ENCODE assay signal across 8 cellular contexts in the genomic region with DNA sequence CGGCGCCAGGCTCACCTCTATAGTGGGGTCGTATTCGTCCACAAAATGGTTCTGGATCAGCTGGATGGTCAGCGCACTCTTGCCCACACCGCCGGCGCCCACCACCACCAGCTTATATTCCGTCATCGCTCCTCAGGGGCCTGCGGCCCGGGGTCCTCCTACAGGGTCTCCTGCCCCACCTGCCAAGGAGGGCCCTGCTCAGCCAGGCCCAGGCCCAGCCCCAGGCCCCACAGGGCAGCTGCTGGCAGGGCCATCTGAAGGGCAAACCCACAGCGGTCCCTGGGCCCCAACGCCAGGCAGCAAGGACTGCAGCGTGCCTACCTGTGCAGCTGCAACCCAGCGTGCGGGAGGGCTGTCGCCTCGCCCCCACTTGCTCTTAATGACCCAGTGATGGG. TPM values are rescaled to one million over a fixed set of nuclear protein-coding genes. Genes with fewer than 3 reads are reported as not detected.
DNase-seq lines count a peak whose midpoint lies in the region; ATAC-seq and TF ChIP-seq lines count a peak whose summit lies in the region.

No MANE protein-coding gene starts in this region.

- no peak for DNase-seq in foreskin fibroblast
- DNase-seq in mucosa of gallbladder (ENCODE audit: low spot score): no peak
- no peak for DNase-seq in cerebellar cortex (ENCODE audit: low spot score)
- DNase-seq in NCI-H82 treated with DMSO at 0.1 percent for 48 hours (lab: John Stamatoyannopoulos, UW; ENCODE audit: unreplicated experiment): no peak

- no peaks in the 10 kb centered on the region for H3K9me3 ChIP-seq in ES-I3 (ENCODE audit: control insufficient read depth, insufficient read depth, low read length)

- peaks cover 3% of the 10 kb centered on the region; the same call in 1 of the 2 replicates for H3K36me3 ChIP-seq in ES-I3 (ENCODE audit: insufficient read depth, low read length)
- H3K36me3 ChIP-seq in rectal smooth muscle tissue (ENCODE audit: control insufficient read depth, insufficient read depth, low read length): peaks cover 12% of the 10 kb centered on the region

- no peaks in the 10 kb centered on the region for H3K4me1 ChIP-seq in ES-I3 (ENCODE audit: insufficient read depth, low read length)
- peaks cover 7% of the 10 kb centered on the region for H3K4me1 ChIP-seq in rectal smooth muscle tissue (ENCODE audit: control insufficient read depth, insufficient read depth, low read length)

- H3K27ac ChIP-seq in VCaP: peak overlapping the region; percentile 86
- H3K27ac ChIP-seq in rectal smooth muscle tissue (ENCODE audit: low read depth, low read length): no peak overlapping the region

- peak overlapping the region; percentile 60 to 71 for H3K4me3 ChIP-seq in foreskin fibroblast (ENCODE audit: low read depth in 1 of 2, low read length in 2 of 2)
- peak overlapping the region; percentile 78 for H3K4me3 ChIP-seq in rectal smooth muscle tissue (ENCODE audit: low read length)

- TF ChIP-seq CTCF in VCaP (conservative IDR thresholded peaks at IDR 0.05) (no peak), foreskin fibroblast (IDR thresholded peaks at IDR 0.05; ENCODE audit: low read depth, low read length) (no peak)

- H3K9ac ChIP-seq in ES-I3 (ENCODE audit: low read depth, low read length): peak overlapping the region; percentile 85; the same call in 1 of the 2 replicates
- peak overlapping the region; percentile 10 for H3K9ac ChIP-seq in rectal smooth muscle tissue (ENCODE audit: low read length)

- ATAC-seq in GM18909 (IDR thresholded peaks at IDR 0.05; ENCODE audit: poor library complexity, unreplicated experiment): no peak

- H3K27me3 ChIP-seq in rectal smooth muscle tissue (ENCODE audit: control insufficient read depth, insufficient read depth, low read length): peaks cover 4% of the 10 kb centered on the region

RNA-seq across cellular contexts. Expression of a gene that starts 1.2 kb away (rescaled TPM):
- 51.1 TPM for total RNA-seq in mucosa of gallbladder

RNA-seq across cellular contexts. Expression of a gene that starts 3.1 kb away (rescaled TPM):
- 9.4 TPM for total RNA-seq in mucosa of gallbladder

RNA-seq across cellular contexts. Expression of a gene that starts 26.3 kb away (rescaled TPM):
- 7.5 TPM for total RNA-seq in mucosa of gallbladder

RNA-seq across cellular contexts. Expression of a gene that starts 26.6 kb away (rescaled TPM):
- 179 TPM for total RNA-seq in mucosa of gallbladder

RNA-seq across cellular contexts. Expression of a gene that starts 27.2 kb away (rescaled TPM):
- 156 TPM for total RNA-seq in mucosa of gallbladder
